In the genomic region with DNA sequence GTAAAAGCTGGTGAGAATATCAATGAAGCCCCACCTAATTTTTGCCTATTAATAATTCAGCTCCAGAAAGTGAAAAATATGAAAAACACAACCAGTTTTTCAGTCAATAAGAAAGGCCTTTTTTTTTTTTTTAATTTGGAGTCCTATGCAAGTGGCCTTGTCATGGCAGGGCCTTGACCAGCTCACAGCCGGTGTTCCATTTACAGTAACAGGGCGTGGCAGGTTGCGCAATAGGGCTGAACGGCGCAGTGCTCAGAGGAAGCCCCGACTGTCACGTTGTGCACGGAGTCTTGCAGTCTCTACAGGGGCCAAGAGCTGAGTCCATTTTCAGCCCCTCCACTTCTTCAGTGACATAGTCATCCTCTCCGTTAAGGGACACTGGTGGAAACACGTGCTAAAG, we compare ENCODE assay signal across 10 cellular contexts.
A peak's percentile ranks its signal among the peaks of the same experiment; 100 is the strongest.
DNase-seq lines count a peak whose midpoint lies in the region; ATAC-seq, FAIRE-seq and TF ChIP-seq lines count a peak whose summit lies in the region.
"Had no signal": no experiment of that assay in that cellular context is flagged by ENCODE, and none has a peak within 500 bp of the region (broad histone marks: within the 10 kb centered on the region; RNA-seq: fewer than 3 reads in every experiment).

No MANE protein-coding gene starts in this region.

- H3K27ac ChIP-seq in breast epithelium: no peak overlapping the region
- no peak overlapping the region for H3K27ac ChIP-seq in OCI-LY3 (ENCODE audit: low read length)
- H3K27ac ChIP-seq: skin epidermis had no signal

- H3K27ac Mint-ChIP-seq in MCF 10A (ENCODE audit: low read depth, unreplicated experiment): no peak overlapping the region
- H3K27ac Mint-ChIP-seq in stimulated activated effector memory CD8-positive, alpha-beta T cell treated with anti-CD3 and anti-CD28 coated beads, Interleukin-12 subunit alpha, Interleukin-12 subunit beta, amount 100 ng/mL, for 72 hours: no peak overlapping the region

- peaks cover 23% of the 10 kb centered on the region for H3K4me1 Mint-ChIP-seq in MCF 10A (ENCODE audit: insufficient read depth, unreplicated experiment)
- no peaks in the 10 kb centered on the region for H3K4me1 Mint-ChIP-seq in stimulated activated effector memory CD8-positive, alpha-beta T cell treated with anti-CD3 and anti-CD28 coated beads, Interleukin-12 subunit alpha, Interleukin-12 subunit beta, amount 100 ng/mL, for 72 hours

- no peak for TF ChIP-seq POLR2A in breast epithelium (IDR thresholded peaks at IDR 0.05)

- TF ChIP-seq CTCF in MCF 10A (IDR thresholded peaks at IDR 0.05; ENCODE audit: unreplicated experiment): no peak
- TF ChIP-seq CTCF in breast epithelium (IDR thresholded peaks at IDR 0.05): no peak
- no peak for TF ChIP-seq CTCF in OCI-LY3 (IDR thresholded peaks at IDR 0.05; ENCODE audit: low read depth, low read length)

- H3K4me3 Mint-ChIP-seq in MCF 10A (ENCODE audit: unreplicated experiment): no peak overlapping the region
- H3K4me3 Mint-ChIP-seq in stimulated activated effector memory CD8-positive, alpha-beta T cell treated with anti-CD3 and anti-CD28 coated beads, Interleukin-12 subunit alpha, Interleukin-12 subunit beta, amount 100 ng/mL, for 72 hours: no peak overlapping the region

- no peaks in the 10 kb centered on the region for H3K27me3 ChIP-seq in breast epithelium
- no peaks in the 10 kb centered on the region for H3K27me3 ChIP-seq in OCI-LY3 (ENCODE audit: low read depth, low read length)

- peak overlapping the region; percentile 74 for H2AFZ ChIP-seq in OCI-LY3 (ENCODE audit: low read depth, low read length)

- FAIRE-seq in urothelium cell line (lab: Jason Lieb, UNC): no peak

- no peaks in the 10 kb centered on the region for H4K20me1 ChIP-seq in OCI-LY3 (ENCODE audit: insufficient read depth, low read length)

- no peaks in the 10 kb centered on the region for H3K27me3 Mint-ChIP-seq in MCF 10A (ENCODE audit: insufficient read depth, unreplicated experiment)

- no peak overlapping the region for H3K9ac ChIP-seq in OCI-LY3 (ENCODE audit: low read length)

- no peaks in the 10 kb centered on the region for H3K36me3 Mint-ChIP-seq in MCF 10A (ENCODE audit: insufficient read depth, unreplicated experiment)
- no peaks in the 10 kb centered on the region for H3K36me3 Mint-ChIP-seq in stimulated activated effector memory CD8-positive, alpha-beta T cell treated with anti-CD3 and anti-CD28 coated beads, Interleukin-12 subunit alpha, Interleukin-12 subunit beta, amount 100 ng/mL, for 72 hours

- intact Hi-C loops in MCF 10A (cut with micrococcal nuclease) (no loop called here), breast epithelium (cut with DNase I; ENCODE audit: low total_unique reads) (no loop called here), left ventricle myocardium superior (cut with micrococcal nuclease) (no loop called here)

- no peaks in the 10 kb centered on the region for H3K9me3 Mint-ChIP-seq in MCF 10A (ENCODE audit: unreplicated experiment)
- H3K9me3 Mint-ChIP-seq in stimulated activated effector memory CD8-positive, alpha-beta T cell treated with anti-CD3 and anti-CD28 coated beads, Interleukin-12 subunit alpha, Interleukin-12 subunit beta, amount 100 ng/mL, for 72 hours: no peaks in the 10 kb centered on the region

- H3K79me2 ChIP-seq in OCI-LY3 (ENCODE audit: low read length): no peaks in the 10 kb centered on the region

- ATAC-seq in left ventricle myocardium superior (peak; percentile 64), HG02571 (IDR thresholded peaks at IDR 0.05; ENCODE audit: unreplicated experiment) (no peak), GM18870 (IDR thresholded peaks at IDR 0.05; ENCODE audit: unreplicated experiment) (no peak)
- ATAC-seq in stimulated activated effector memory CD8-positive, alpha-beta T cell treated with anti-CD3 and anti-CD28 coated beads, Interleukin-12 subunit alpha, Interleukin-12 subunit beta, amount 100 ng/mL, for 72 hours: no peak

- H3K4me3 ChIP-seq in breast epithelium (no peak overlapping the region), OCI-LY3 (ENCODE audit: low read length) (peak overlapping the region; percentile 60)
- H3K4me3 ChIP-seq: skin epidermis had no signal

- H3K4me2 ChIP-seq in OCI-LY3 (ENCODE audit: low read length): peak overlapping the region; percentile 60

- BruUV-seq in MCF 10A (replicated peaks; lab: Mats Ljungman, UMichigan): no TSS peak

- H3K9me3 ChIP-seq in breast epithelium (no peaks in the 10 kb centered on the region), OCI-LY3 (ENCODE audit: insufficient read depth, low read length) (no peaks in the 10 kb centered on the region)

- H3K4me1 ChIP-seq in breast epithelium (no peaks in the 10 kb centered on the region), OCI-LY3 (ENCODE audit: low read length) (peaks cover 15% of the 10 kb centered on the region)

- POLR2A ChIA-PET in MCF 10A (lab: Yijun Ruan, JAX): no interaction called here

- H3K36me3 ChIP-seq in breast epithelium (no peaks in the 10 kb centered on the region), OCI-LY3 (replicated peaks; ENCODE audit: low read depth, low read length) (no peaks in the 10 kb centered on the region)

- DNase-seq in MCF 10A (ENCODE audit: unreplicated experiment) (peak; percentile 71), breast epithelium (ENCODE audit: low spot score in 2 of 2) (no peak), left ventricle myocardium superior (peak; percentile 63), urothelium cell line (ENCODE audit: low spot score) (peak; percentile 21)
- no peak for DNase-seq in stimulated activated effector memory CD8-positive, alpha-beta T cell treated with anti-CD3 and anti-CD28 coated beads, Interleukin-12 subunit alpha, Interleukin-12 subunit beta, amount 100 ng/mL, for 72 hours (ENCODE audit: low spot score in 2 of 2)
- DNase-seq: effector memory CD4-positive, alpha-beta T cell had no signal

- CTCF ChIA-PET in MCF 10A (lab: Yijun Ruan, JAX): interaction anchor here (0.6 kb wide), 1 partner anchor 41 kb away, joined by 3 read pairs; no protein-coding TSS in a partner anchor

Comparison
In these comparisons a context has a peak if more than half of its experiments do, and no peak if none do; other contexts are left out.
1. DNase-seq: peak in MCF 10A (single experiment), left ventricle myocardium superior (single experiment) and urothelium cell line (single experiment); none in breast epithelium (0 of 2) and stimulated activated effector memory CD8-positive, alpha-beta T cell treated with anti-CD3 and anti-CD28 coated beads, Interleukin-12 subunit alpha, Interleukin-12 subunit beta, amount 100 ng/mL, for 72 hours (0 of 2).